8 cellular contexts compared by ENCODE assay signal in genomic region chr2:224442092-224442999, GRCh38. TPM values are rescaled to one million over a fixed set of nuclear protein-coding genes. Genes with fewer than 3 reads are reported as not detected.
DNase-seq lines count a peak whose midpoint lies in the region; ATAC-seq and TF ChIP-seq lines count a peak whose summit lies in the region.

No MANE protein-coding gene starts in this region.

- H3K4me3 ChIP-seq in ACC112 (ENCODE audit: low read depth, low read length) (peak overlapping the region; percentile 90), PC-9 (peak overlapping the region; percentile 55), rectal smooth muscle tissue (ENCODE audit: low read length) (peak overlapping the region; percentile 50)

- no peaks in the 10 kb centered on the region; the same call in 1 of the 2 replicates for H3F3A ChIP-seq in PC-9 (ENCODE audit: insufficient read depth, low read depth)

- H3K27ac ChIP-seq in ACC112 (ENCODE audit: low read depth, low read length) (no peak overlapping the region), PC-9 (no peak overlapping the region), rectal smooth muscle tissue (ENCODE audit: low read depth, low read length) (no peak overlapping the region)

- POLR2A ChIA-PET in PC-9 (lab: Charles Lee; ENCODE audit: unreplicated experiment), result interaction anchor here (0.6 to 0.7 kb wide), 4 partner anchors 81 to 546 kb away, joined by 4 to 13 read pairs (median 6); no protein-coding TSS in a partner anchor

- CTCF ChIA-PET in PC-9 (lab: Charles Lee), result interaction anchor here (0.6 to 0.7 kb wide), 5 partner anchors 26 to 1471 kb away, joined by 4 to 6 read pairs (median 4); no protein-coding TSS in a partner anchor

- no peak for TF ChIP-seq CTCF in GM13977 (IDR thresholded peaks at IDR 0.05; ENCODE audit: extremely low read depth, insufficient read depth, missing control alignments)
- no peak for TF ChIP-seq CTCF in PC-9 (conservative IDR thresholded peaks at IDR 0.05)

- H3K4me2 ChIP-seq in PC-9, result peak overlapping the region; percentile 76

- in situ Hi-C loops in GM13977 (cut with MboI; ENCODE audit: low pct_unique_long_range_greater_than_20kb, low sequenced_read_pairs, unreplicated experiment), result no loop called here

- no TSS peak for BruUV-seq in PC-9 (replicated peaks; lab: Mats Ljungman, UMichigan)

- H3K4me1 ChIP-seq in ACC112 (ENCODE audit: control insufficient read depth, insufficient read depth, low read length, unreplicated experiment) (no peaks in the 10 kb centered on the region), PC-9 (replicated peaks; ENCODE audit: insufficient read depth) (peaks cover 19% of the 10 kb centered on the region), rectal smooth muscle tissue (ENCODE audit: control insufficient read depth, insufficient read depth, low read length) (peaks cover 3% of the 10 kb centered on the region)

- H3K9me2 ChIP-seq in PC-9 (ENCODE audit: insufficient read depth), result no peaks in the 10 kb centered on the region

- no peaks in the 10 kb centered on the region for H3K79me2 ChIP-seq in ACC112 (ENCODE audit: control insufficient read depth, insufficient read depth, low read length, unreplicated experiment)
- H3K79me2 ChIP-seq in PC-9 (ENCODE audit: low read depth), result no peaks in the 10 kb centered on the region

- H2AFZ ChIP-seq in ACC112 (ENCODE audit: low read length, unreplicated experiment), result peak overlapping the region; percentile 99
- H2AFZ ChIP-seq in PC-9, result peak overlapping the region; percentile 93

- no peaks in the 10 kb centered on the region for H4K20me1 ChIP-seq in PC-9 (ENCODE audit: insufficient read depth)

- H3K9ac ChIP-seq in rectal smooth muscle tissue (ENCODE audit: low read length), result no peak overlapping the region

- peak; percentile 44 for DNase-seq in GM13977 (ENCODE audit: low spot score)
- peak in 1 of 2 experiments; percentile 54 for DNase-seq in PC-9
- DNase-seq in fibroblast of gingiva (ENCODE audit: low read depth), result peak; percentile 10
- no peak for DNase-seq in NCI-H128 (lab: John Stamatoyannopoulos, UW; ENCODE audit: unreplicated experiment)

- ATAC-seq in HG03571 (IDR thresholded peaks at IDR 0.05; ENCODE audit: unreplicated experiment), result no peak
- no peak for ATAC-seq in HG02973 (IDR thresholded peaks at IDR 0.05; ENCODE audit: unreplicated experiment)

- H3K27me3 ChIP-seq in ACC112 (ENCODE audit: insufficient read depth, low read length), result no peaks in the 10 kb centered on the region
- no peaks in the 10 kb centered on the region for H3K27me3 ChIP-seq in PC-9 (ENCODE audit: insufficient read depth, low read depth)
- peaks cover 6% of the 10 kb centered on the region for H3K27me3 ChIP-seq in rectal smooth muscle tissue (ENCODE audit: control insufficient read depth, insufficient read depth, low read length)

- intact Hi-C loops in PC-9 (cut with micrococcal nuclease; ENCODE audit: unreplicated experiment), result no loop called here

- H3K36me3 ChIP-seq in ACC112 (ENCODE audit: insufficient read depth, low read length) (no peaks in the 10 kb centered on the region), PC-9 (ENCODE audit: low read depth) (no peaks in the 10 kb centered on the region), rectal smooth muscle tissue (ENCODE audit: control insufficient read depth, insufficient read depth, low read length) (no peaks in the 10 kb centered on the region)

- H3K9me3 ChIP-seq in PC-9 (ENCODE audit: insufficient read depth, low read depth), result no peaks in the 10 kb centered on the region

RNA-seq across cellular contexts. Expression of gene FAM124B, which starts 40.4 kb away (rescaled TPM):
- total RNA-seq in PC-9 (2021), result 0.17 and 0.60 TPM in 2 replicates
